In genomic region chr11:61495801-61496601, GRCh38 we compare ENCODE assay signal across 17 cellular contexts. TPM values are rescaled to one million over a fixed set of nuclear protein-coding genes. Genes with fewer than 3 reads are reported as not detected.
DNase-seq lines count a peak whose midpoint lies in the region; ATAC-seq, FAIRE-seq and TF ChIP-seq lines count a peak whose summit lies in the region.
"Had no signal": no experiment of that assay in that cellular context is flagged by ENCODE, and none has a peak within 500 bp of the region (broad histone marks: within the 10 kb centered on the region; RNA-seq: fewer than 3 reads in every experiment).

No MANE protein-coding gene starts in this region.

- H4K20me1 ChIP-seq in mammary epithelial cell (ENCODE audit: insufficient read depth, low read length): no peaks in the 10 kb centered on the region

- no peak overlapping the region for H3K9ac ChIP-seq in mammary epithelial cell (ENCODE audit: insufficient read depth, low read length)

- H3K4me3 Mint-ChIP-seq in MCF 10A (ENCODE audit: unreplicated experiment): no peak overlapping the region
- H3K4me3 Mint-ChIP-seq: GM23338; stimulated activated memory B cell treated with anti-CD40 and anti-IgM and Interleukin-4, amounts not matched to agents 10 μg/mL and 1 μg/mL and 100 μg/mL, for 72 hours had no signal

- no peaks in the 10 kb centered on the region for H3K27me3 Mint-ChIP-seq in MCF 10A (ENCODE audit: insufficient read depth, unreplicated experiment)

- TF ChIP-seq EP300 in suprapubic skin (IDR thresholded peaks at IDR 0.05): no peak

- H3K36me3 Mint-ChIP-seq in MCF 10A (ENCODE audit: insufficient read depth, unreplicated experiment): no peaks in the 10 kb centered on the region
- H3K36me3 Mint-ChIP-seq: stimulated activated memory B cell treated with anti-CD40 and anti-IgM and Interleukin-4, amounts not matched to agents 10 μg/mL and 1 μg/mL and 100 μg/mL, for 72 hours had no signal

- dilution Hi-C loops in mammary epithelial cell (cut with HindIII; ENCODE audit: low sequenced_read_pairs): no loop called here

- no peak overlapping the region for H3K4me2 ChIP-seq in mammary epithelial cell (ENCODE audit: insufficient read depth, low read depth, low read length)
- H3K4me2 ChIP-seq: GM23338 had no signal

- H3K4me3 ChIP-seq in mammary epithelial cell (replicated peaks in 1 of 3; ENCODE audit: insufficient read depth in 1 of 3, low read depth in 2 of 3, low read length in 3 of 3) (no peak overlapping the region), fibroblast of pulmonary artery (replicated peaks; ENCODE audit: low read depth, low read length) (no peak overlapping the region), small intestine (ENCODE audit: low read depth in 1 of 2, low read length in 2 of 2) (no peak overlapping the region), suprapubic skin (no peak overlapping the region)
- H3K4me3 ChIP-seq: GM12878, GM23338 had no signal

- peaks cover 11% of the 10 kb centered on the region for H3K4me1 ChIP-seq in mammary epithelial cell (ENCODE audit: insufficient read depth, low read length)
- no peaks in the 10 kb centered on the region for H3K4me1 ChIP-seq in small intestine (ENCODE audit: control insufficient read depth in 2 of 2, insufficient read depth in 1 of 2, low read depth in 1 of 2, low read length in 1 of 2)
- H3K4me1 ChIP-seq in suprapubic skin: no peaks in the 10 kb centered on the region

- intact Hi-C loops in mammary epithelial cell (cut with micrococcal nuclease) (no loop called here), MCF 10A (cut with micrococcal nuclease) (no loop called here)

- H3K79me2 ChIP-seq in mammary epithelial cell (ENCODE audit: insufficient read depth, low read length): no peaks in the 10 kb centered on the region

- BruUV-seq in mammary epithelial cell (replicated peaks; lab: Mats Ljungman, UMichigan) (no TSS peak), MCF 10A (replicated peaks; lab: Mats Ljungman, UMichigan) (no TSS peak)

- no peak for TF ChIP-seq POLR2A in suprapubic skin (IDR thresholded peaks at IDR 0.05)

- no peak for FAIRE-seq in small intestine (lab: Jason Lieb, UNC)
- FAIRE-seq: GM12878 had no signal

- H3K36me3 ChIP-seq in mammary epithelial cell (ENCODE audit: insufficient read depth, low read length) (no peaks in the 10 kb centered on the region), small intestine (ENCODE audit: control insufficient read depth in 2 of 2, insufficient read depth in 2 of 2, low read length in 2 of 2) (no peaks in the 10 kb centered on the region), suprapubic skin (no peaks in the 10 kb centered on the region)

- no peaks in the 10 kb centered on the region for H3K9me3 ChIP-seq in mammary epithelial cell (replicated peaks; ENCODE audit: insufficient read depth, low read length)
- H3K9me3 ChIP-seq in small intestine (ENCODE audit: control insufficient read depth, low read depth): no peaks in the 10 kb centered on the region
- no peaks in the 10 kb centered on the region for H3K9me3 ChIP-seq in suprapubic skin

- TF ChIP-seq CTCF in mammary epithelial cell (conservative IDR thresholded peaks at IDR 0.05 in 1 of 2, IDR thresholded peaks at IDR 0.05 in 1 of 2; ENCODE audit: extremely low read depth in 1 of 2, insufficient read depth in 1 of 2, low read depth in 1 of 2, low read length in 2 of 2) (no peak), MCF 10A (IDR thresholded peaks at IDR 0.05; ENCODE audit: unreplicated experiment) (no peak), fibroblast of pulmonary artery (IDR thresholded peaks at IDR 0.05; ENCODE audit: low read length, missing control alignments) (no peak), suprapubic skin (IDR thresholded peaks at IDR 0.05) (no peak)

- H3K9me3 Mint-ChIP-seq in MCF 10A (ENCODE audit: unreplicated experiment): no peaks in the 10 kb centered on the region
- H3K9me3 Mint-ChIP-seq: GM23338; stimulated activated memory B cell treated with anti-CD40 and anti-IgM and Interleukin-4, amounts not matched to agents 10 μg/mL and 1 μg/mL and 100 μg/mL, for 72 hours had no signal

- H3K27me3 ChIP-seq in mammary epithelial cell (ENCODE audit: insufficient read depth, low read length): no peaks in the 10 kb centered on the region
- no peaks in the 10 kb centered on the region for H3K27me3 ChIP-seq in small intestine (ENCODE audit: control insufficient read depth in 2 of 2, insufficient read depth in 2 of 2, low read length in 2 of 2)
- H3K27me3 ChIP-seq in suprapubic skin: no peaks in the 10 kb centered on the region

- H3K4me1 Mint-ChIP-seq in MCF 10A (ENCODE audit: insufficient read depth, unreplicated experiment): no peaks in the 10 kb centered on the region
- H3K4me1 Mint-ChIP-seq: stimulated activated memory B cell treated with anti-CD40 and anti-IgM and Interleukin-4, amounts not matched to agents 10 μg/mL and 1 μg/mL and 100 μg/mL, for 72 hours had no signal

- in situ Hi-C loops in mammary epithelial cell (cut with MboI; ENCODE audit: low sequenced_read_pairs in 2 of 2): no loop called here

- no peak for ATAC-seq in GM19467 (IDR thresholded peaks at IDR 0.05; ENCODE audit: unreplicated experiment)
- ATAC-seq: GM12878; GM23338; stimulated activated memory B cell treated with anti-CD40 and anti-IgM and Interleukin-4, amounts not matched to agents 10 μg/mL and 1 μg/mL and 100 μg/mL, for 72 hours had no signal

- H3K27ac ChIP-seq in mammary epithelial cell (ENCODE audit: insufficient read depth, low read depth, low read length): no peak overlapping the region
- H3K27ac ChIP-seq in small intestine (ENCODE audit: low read depth in 1 of 2, low read length in 1 of 2): no peak overlapping the region
- no peak overlapping the region for H3K27ac ChIP-seq in suprapubic skin

- H3K27ac Mint-ChIP-seq in MCF 10A (ENCODE audit: low read depth, unreplicated experiment): no peak overlapping the region
- H3K27ac Mint-ChIP-seq: GM23338; stimulated activated memory B cell treated with anti-CD40 and anti-IgM and Interleukin-4, amounts not matched to agents 10 μg/mL and 1 μg/mL and 100 μg/mL, for 72 hours had no signal

- H2AFZ ChIP-seq in mammary epithelial cell (ENCODE audit: low read depth, low read length): peak overlapping the region; percentile 75
- H2AFZ ChIP-seq: GM23338 had no signal

- DNase-seq in mammary epithelial cell: no peak
- no peak for DNase-seq in MCF 10A (ENCODE audit: unreplicated experiment)
- DNase-seq in NCI-H524 (lab: John Stamatoyannopoulos, UW): peak; percentile 98
- DNase-seq in fibroblast of pulmonary artery (ENCODE audit: low read depth): peak; percentile 23
- peak; percentile 12 for DNase-seq in small intestine
- DNase-seq in suprapubic skin (ENCODE audit: low spot score in 2 of 2): no peak
- DNase-seq in activated gamma-delta T cell (lab: John Stamatoyannopoulos, UW): no peak
- DNase-seq: activated CD4-positive, CD25-positive, alpha-beta regulatory T cell; amniotic stem cell; cortex of kidney; MM.1S; stimulated activated CD4-positive, alpha-beta T cell treated with anti-CD3 and anti-CD28 coated beads, Interleukin-4, amount 100 ng/mL, for 24 hours had no signal

- POLR2A ChIA-PET in MCF 10A (lab: Yijun Ruan, JAX): no interaction called here

- CTCF ChIA-PET in mammary epithelial cell (lab: Charles Lee; ENCODE audit: low non-redundant PET) (no interaction called here), MCF 10A (lab: Yijun Ruan, JAX) (interaction anchor here (0.6 to 2.2 kb wide), 6 partner anchors 14 to 203 kb away, joined by 3 to 12 read pairs (median 4); no protein-coding TSS in a partner anchor)

- 69% methylated on average over 20 of the region's 26 CpGs for WGBS in mammary epithelial cell (ENCODE audit: low coverage, missing lambda C conversion rate)
- 64 to 71% (median 69%) methylated on average over 25 to 26 of the region's 26 CpGs for WGBS in small intestine, 3 donors
- WGBS in suprapubic skin: 62% methylated on average over 16 of the region's 26 CpGs

RNA-seq across cellular contexts. Expression of gene LRRC10B, which starts 12.5 kb away (rescaled TPM):
- under 1 TPM in 1 of 2 donors, not detected in 1; under 0.01 TPM for total RNA-seq in mammary epithelial cell
- polyA plus RNA-seq in mammary epithelial cell: 0.05 TPM
- not detected for polyA minus RNA-seq in mammary epithelial cell
- not detected in 2 replicates for total RNA-seq in MCF 10A (2022)
- polyA plus RNA-seq in small intestine: 1 to 10 TPM in 1 of 3 donors, under 1 TPM in 1, not detected in 1; 0.22 to 2.6 TPM
- 1 to 10 TPM in 3 of 4 donors, not detected in 1; 1.1 to 2.1 (median 1.2) TPM for total RNA-seq in suprapubic skin
- total RNA-seq: GM12878, pulmonary artery endothelial cell had no signal
- polyA plus RNA-seq: GM12878 had no signal

Comparison
In these comparisons a context has a peak if more than half of its experiments do, and no peak if none do; other contexts are left out.
1. DNase-seq: peak in NCI-H524 (2 of 2), fibroblast of pulmonary artery (single experiment) and small intestine (single experiment); none in mammary epithelial cell (single experiment), MCF 10A (single experiment), suprapubic skin (0 of 2) and activated gamma-delta T cell (single experiment).